Comparison of ENCODE assay signal across 13 cellular contexts in the genomic region with DNA sequence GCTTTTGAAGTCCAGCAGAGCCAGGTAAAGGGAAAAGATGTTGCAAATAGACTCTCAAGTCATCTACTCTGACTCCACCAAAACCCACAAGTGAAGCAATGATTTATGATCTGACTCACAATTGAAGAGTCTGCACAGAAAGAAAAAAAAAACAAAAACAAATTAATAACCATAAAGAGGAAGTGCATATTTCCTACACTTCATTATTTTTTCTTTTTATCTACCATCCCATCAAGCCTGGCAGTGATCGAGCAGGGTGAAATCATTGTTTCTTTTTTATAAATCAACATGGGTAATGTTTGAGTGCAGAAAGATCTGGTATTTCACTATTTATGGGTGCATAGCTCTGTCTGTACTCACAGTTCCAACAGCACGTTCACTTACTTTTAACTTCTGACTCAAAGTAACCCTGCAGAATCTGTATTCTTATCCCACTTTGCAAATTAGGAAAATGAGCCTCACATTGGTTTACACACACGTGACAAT.
DNase-seq lines count a peak whose midpoint lies in the region; ATAC-seq, FAIRE-seq and TF ChIP-seq lines count a peak whose summit lies in the region.
"Had no signal": no experiment of that assay in that cellular context is flagged by ENCODE, and none has a peak within 500 bp of the region (broad histone marks: within the 10 kb centered on the region; RNA-seq: fewer than 3 reads in every experiment).

No MANE protein-coding gene starts in this region.

- no peak overlapping the region for H3K4me3 ChIP-seq in keratinocyte (ENCODE audit: control insufficient read depth in 2 of 3, extremely low read depth in 1 of 3, insufficient read depth in 2 of 3, low read depth in 1 of 3, low read length in 3 of 3)
- H3K4me3 ChIP-seq in Peyer's patch, result no peak overlapping the region
- H3K4me3 ChIP-seq: testis had no signal

- H3K4me1 ChIP-seq in keratinocyte (ENCODE audit: control insufficient read depth, extremely low read depth, insufficient read depth, low read length) (peaks cover 25% of the 10 kb centered on the region), Peyer's patch (no peaks in the 10 kb centered on the region)
- H3K4me1 ChIP-seq: testis had no signal

- no peaks in the 10 kb centered on the region for H4K20me1 ChIP-seq in keratinocyte (ENCODE audit: control insufficient read depth, extremely low read depth, insufficient read depth, low read length)

- H3K9me3 ChIP-seq in keratinocyte (ENCODE audit: control insufficient read depth, low read depth, low read length) (no peaks in the 10 kb centered on the region), Peyer's patch (no peaks in the 10 kb centered on the region)
- H3K9me3 ChIP-seq: testis had no signal

- no peak for ATAC-seq in HG02588 (IDR thresholded peaks at IDR 0.05; ENCODE audit: unreplicated experiment)
- ATAC-seq: T-cell had no signal

- DNase-seq in A172 (ENCODE audit: low spot score), result peak; percentile 95
- peak; percentile 72 for DNase-seq in HTR-8/SVneo (ENCODE audit: insufficient read length, low spot score)
- peak; percentile 45 for DNase-seq in astrocyte of the hippocampus (ENCODE audit: low read depth, low spot score)
- peak; percentile 36 for DNase-seq in keratinocyte (ENCODE audit: low read depth, low spot score)
- DNase-seq in NCI-H526 treated with DMSO at 0.1 percent for 48 hours (lab: John Stamatoyannopoulos, UW), result no peak
- DNase-seq in Peyer's patch, result no peak
- DNase-seq in GM12891 (ENCODE audit: insufficient read length, low spot score), result no peak
- DNase-seq: activated CD8-positive, alpha-beta memory T cell treated with anti-CD3 and anti-CD28 coated beads, Interleukin-2, amount 50 U/mL, for 4 hours; central memory CD4-positive, alpha-beta T cell; T-cell; testis had no signal

- H3K27me3 ChIP-seq in keratinocyte (ENCODE audit: control insufficient read depth, extremely low read depth, insufficient read depth, low read length) (no peaks in the 10 kb centered on the region), Peyer's patch (no peaks in the 10 kb centered on the region)
- H3K27me3 ChIP-seq: testis had no signal

- dilution Hi-C loops in keratinocyte (cut with MboI; ENCODE audit: extremely low pct_ligation_motif_present, low sequenced_read_pairs), result no loop called here

- H3K9me1 ChIP-seq in keratinocyte (ENCODE audit: control insufficient read depth, extremely low read depth, insufficient read depth, low read length), result no peaks in the 10 kb centered on the region

- peak overlapping the region; percentile 53 for H3K27ac ChIP-seq in keratinocyte (ENCODE audit: control insufficient read depth, insufficient read depth, low read length)
- no peak overlapping the region for H3K27ac ChIP-seq in Peyer's patch
- H3K27ac ChIP-seq: testis had no signal

- peak overlapping the region; percentile 7 for H3K4me2 ChIP-seq in keratinocyte (ENCODE audit: control insufficient read depth, extremely low read depth, insufficient read depth, low read depth, low read length)

- no peak overlapping the region for H2AFZ ChIP-seq in keratinocyte (ENCODE audit: control insufficient read depth, low read length)

- no peaks in the 10 kb centered on the region for H3K79me2 ChIP-seq in keratinocyte (ENCODE audit: control insufficient read depth, insufficient read depth, low read length)

- TF ChIP-seq CTCF in keratinocyte (optimal IDR thresholded peaks at IDR 0.05 in 1 of 3, IDR thresholded peaks at IDR 0.05 in 1 of 3, conservative IDR thresholded peaks at IDR 0.05 in 1 of 3; ENCODE audit: extremely low read depth in 1 of 3, insufficient read depth in 2 of 3, low read length in 3 of 3) (no peak), Peyer's patch (IDR thresholded peaks at IDR 0.05) (no peak)

- H3K36me3 ChIP-seq in keratinocyte (ENCODE audit: control insufficient read depth in 2 of 2, extremely low read depth in 1 of 2, insufficient read depth in 2 of 2, low read length in 2 of 2) (no peaks in the 10 kb centered on the region), Peyer's patch (no peaks in the 10 kb centered on the region)

- FAIRE-seq in HTR-8/SVneo (lab: Jason Lieb, UNC), result no peak
- peak; percentile 78 for FAIRE-seq in keratinocyte (lab: Jason Lieb, UNC)
- FAIRE-seq in GM12891 (lab: Jason Lieb, UNC), result no peak
- FAIRE-seq: G401.6 had no signal

- no peak overlapping the region for H3K9ac ChIP-seq in keratinocyte (ENCODE audit: control insufficient read depth, extremely low read depth, insufficient read depth, low read length)

- TF ChIP-seq POLR2A in Peyer's patch (IDR thresholded peaks at IDR 0.05) (no peak), GM12891 (IDR thresholded peaks at IDR 0.05; ENCODE audit: low read depth, low read length) (no peak)

TF ChIP-seq in GM12891, 5 proteins besides CTCF, POLR2A, EP300 and RAD21:
- TF ChIP-seq POU2F2 (IDR thresholded peaks at IDR 0.05; ENCODE audit: low read depth, low read length) (no peak), SPI1 (IDR thresholded peaks at IDR 0.05; ENCODE audit: low read depth, low read length) (no peak), PAX5 (IDR thresholded peaks at IDR 0.05; ENCODE audit: insufficient read depth, low read length, severe bottlenecking) (no peak), POLR2AphosphoS5 (IDR thresholded peaks at IDR 0.05; ENCODE audit: low read depth, low read length) (no peak), TAF1 (IDR thresholded peaks at IDR 0.05; ENCODE audit: low read depth, low read length) (no peak)
TF ChIP-seq in GM12891: peak in this region for 0.

Comparison
In these comparisons a context has a peak if more than half of its experiments do, and no peak if none do; other contexts are left out.
1. DNase-seq: peak in A172 (single experiment), HTR-8/SVneo (single experiment), astrocyte of the hippocampus (single experiment) and keratinocyte (single experiment); none in NCI-H526 treated with DMSO at 0.1 percent for 48 hours (single experiment), Peyer's patch (0 of 3) and GM12891 (single experiment).